ENCODE assay signal across 8 cellular contexts in genomic region chr5:6378128-6379023, GRCh38. TPM values are rescaled to one million over a fixed set of nuclear protein-coding genes. Genes with fewer than 3 reads are reported as not detected.
DNase-seq lines count a peak whose midpoint lies in the region; ATAC-seq and TF ChIP-seq lines count a peak whose summit lies in the region.

A gene with protein sequence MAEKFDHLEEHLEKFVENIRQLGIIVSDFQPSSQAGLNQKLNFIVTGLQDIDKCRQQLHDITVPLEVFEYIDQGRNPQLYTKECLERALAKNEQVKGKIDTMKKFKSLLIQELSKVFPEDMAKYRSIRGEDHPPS (minus strand): TSS chr5:6378547. CDS start chr5:6378483, 64 bp downstream.

- no peaks in the 10 kb centered on the region for H3K27me3 ChIP-seq in kidney epithelial cell (ENCODE audit: control insufficient read depth, insufficient read depth, low read length)

- ATAC-seq in GM19043 (IDR thresholded peaks at IDR 0.05; ENCODE audit: low read depth, unreplicated experiment): peak; percentile 99
- ATAC-seq in HG03378 (IDR thresholded peaks at IDR 0.05; ENCODE audit: unreplicated experiment): peak; percentile 95

- TF ChIP-seq CTCF in AG10803 (conservative IDR thresholded peaks at IDR 0.05; ENCODE audit: low read length) (no peak), kidney epithelial cell (IDR thresholded peaks at IDR 0.05; ENCODE audit: insufficient read depth, low read length, poor library complexity, severe bottlenecking) (no peak)

- H3K36me3 ChIP-seq in kidney epithelial cell (ENCODE audit: control insufficient read depth, insufficient read depth, low read length): no peaks in the 10 kb centered on the region

- peak; percentile 90 for DNase-seq in AG10803 (ENCODE audit: low read depth)
- DNase-seq in NCI-H460 (ENCODE audit: extremely low read depth, low read depth): peak; percentile 94
- peak; percentile 95 for DNase-seq in activated CD4-positive, CD25-positive, alpha-beta regulatory T cell treated with anti-CD3 and anti-CD28 coated beads, Interleukin-2, amount 50 U/mL, for 72 hours
- peak; percentile 33 to 41 for DNase-seq in cerebellar nuclear complex (lab: John Stamatoyannopoulos, UW)
- peak; percentile 64 for DNase-seq in kidney epithelial cell (ENCODE audit: low read depth)
- peak; percentile 93 to 97 for DNase-seq in stimulated activated CD4-positive, alpha-beta T cell treated with anti-CD3 and anti-CD28 coated beads, Interleukin-15, amount 100 ng/mL, for 48 hours (ENCODE audit: low read depth in 2 of 2)

- H3K4me3 ChIP-seq in AG10803 (ENCODE audit: low read length) (peak within 1 kb of the TSS; percentile 96), kidney epithelial cell (ENCODE audit: low read depth, low read length) (peak within 1 kb of the TSS; percentile 98)

RNA-seq across cellular contexts. Expression of the gene that starts here (rescaled TPM):
- total RNA-seq in NCI-H460 (2014; rRNA removed; shearing (Covaris generic)): 23.5 and 30.0 TPM in 2 replicates
- polyA plus RNA-seq in NCI-H460 (2014; cell fraction: nucleus; rRNA removed): 11.6 and 21.5 TPM in 2 replicates
- 45.7 and 50.1 TPM in 2 replicates for total RNA-seq in kidney epithelial cell

Comparison
In these comparisons a context has a peak if more than half of its experiments do, and no peak if none do; other contexts are left out.
1. Peak in every context shown above with its lines: DNase-seq, ATAC-seq and H3K4me3 ChIP-seq.
2. DNase-seq: peak in every context shown above with its lines; median percentile 95 in activated CD4-positive, CD25-positive, alpha-beta regulatory T cell treated with anti-CD3 and anti-CD28 coated beads, Interleukin-2, amount 50 U/mL, for 72 hours; 95 in stimulated activated CD4-positive, alpha-beta T cell treated with anti-CD3 and anti-CD28 coated beads, Interleukin-15, amount 100 ng/mL, for 48 hours; 94 in NCI-H460; 90 in AG10803; 64 in kidney epithelial cell; 37 in cerebellar nuclear complex.